ENCODE assay signal across 14 cellular contexts in the genomic region with DNA sequence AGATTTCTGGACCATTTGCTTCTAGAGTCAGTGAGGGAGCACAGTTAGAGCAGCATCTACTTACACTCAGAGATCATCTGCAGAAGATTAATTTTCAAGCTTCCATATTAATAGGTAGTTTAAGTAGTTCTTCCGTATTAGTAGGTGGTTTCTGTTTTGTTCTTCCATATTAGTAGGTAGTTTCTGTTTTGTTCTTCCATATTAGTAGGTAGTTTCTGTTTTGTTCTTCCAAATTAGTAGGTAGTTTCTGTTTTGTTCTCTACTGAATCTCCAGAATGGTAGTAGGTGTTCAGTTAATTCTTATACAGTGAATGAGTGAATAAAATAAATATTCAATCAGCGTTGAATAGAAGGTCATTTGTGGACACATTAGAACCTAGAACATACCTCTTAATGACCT.
DNase-seq lines count a peak whose midpoint lies in the region; ATAC-seq, FAIRE-seq and TF ChIP-seq lines count a peak whose summit lies in the region.
"Had no signal": no experiment of that assay in that cellular context is flagged by ENCODE, and none has a peak within 500 bp of the region (broad histone marks: within the 10 kb centered on the region; RNA-seq: fewer than 3 reads in every experiment).

No MANE protein-coding gene starts in this region.

- peak; percentile 82 for ATAC-seq in GM18868 (IDR thresholded peaks at IDR 0.05; ENCODE audit: unreplicated experiment)
- peak; percentile 76 for ATAC-seq in GM21381 (IDR thresholded peaks at IDR 0.05; ENCODE audit: unreplicated experiment)
- ATAC-seq in HG03045 (IDR thresholded peaks at IDR 0.05; ENCODE audit: unreplicated experiment), result peak; percentile 61
- peak; percentile 81 for ATAC-seq in GM12878
- ATAC-seq in lower lobe of right lung, result no peak
- ATAC-seq: foreskin keratinocyte, right cardiac atrium had no signal

- H2AFZ ChIP-seq in GM12878 (ENCODE audit: control insufficient read depth, low read depth, low read length), result peak overlapping the region; percentile 45

- H3K27ac Mint-ChIP-seq in CD8-positive, alpha-beta memory T cell, result peak overlapping the region in 1 of 8 donors; percentile 17
- H3K27ac Mint-ChIP-seq: activated T-cell treated with anti-CD3 and anti-CD28 coated beads, Interleukin-2, amount 50 U/mL, for 24 hours had no signal

- intact Hi-C loops in GM12878 (cut with micrococcal nuclease; ENCODE audit: unreplicated experiment) (no loop called here), lower lobe of right lung (cut with DNase I) (no loop called here)

- no TSS peak for BruUV-seq in GM12878 (replicated peaks; lab: Mats Ljungman, UMichigan)

- H3K4me3 Mint-ChIP-seq in CD8-positive, alpha-beta memory T cell, result peak overlapping the region in 2 of 7 donors; percentile 1 to 31
- H3K4me3 Mint-ChIP-seq: activated T-cell treated with anti-CD3 and anti-CD28 coated beads, Interleukin-2, amount 50 U/mL, for 24 hours had no signal

- peak; percentile 64 for FAIRE-seq in GM12878 (lab: Jason Lieb, UNC)
- FAIRE-seq: astrocyte, H54 had no signal

- no peaks in the 10 kb centered on the region for H3K79me2 ChIP-seq in GM12878 (ENCODE audit: control insufficient read depth, insufficient read depth, low read length)

- no peaks in the 10 kb centered on the region for H4K20me1 ChIP-seq in GM12878 (ENCODE audit: control insufficient read depth, insufficient read depth)

- TF ChIP-seq CTCF in GM12878 (IDR thresholded peaks at IDR 0.05 in 2 of 3, conservative IDR thresholded peaks at IDR 0.05 in 1 of 3; ENCODE audit: control insufficient read depth in 2 of 3, extremely low read depth in 1 of 3, insufficient read depth in 1 of 3, low read depth in 3 of 3, low read length in 3 of 3) (no peak), lower lobe of right lung (IDR thresholded peaks at IDR 0.05) (no peak)

- H3K27me3 ChIP-seq in GM12878 (replicated peaks in 1 of 2; ENCODE audit: control insufficient read depth in 2 of 2, insufficient read depth in 2 of 2, low read length in 1 of 2) (no peaks in the 10 kb centered on the region), lower lobe of right lung (ENCODE audit: low read depth) (no peaks in the 10 kb centered on the region)
- no peaks in the 10 kb centered on the region for H3K27me3 ChIP-seq in CD8-positive, alpha-beta memory T cell (ENCODE audit: insufficient read depth, low read length, poor library complexity, severe bottlenecking)
- H3K27me3 ChIP-seq: foreskin keratinocyte, SJCRH30 had no signal

- H3K9me3 Mint-ChIP-seq in CD8-positive, alpha-beta memory T cell, result peaks cover 0 to 5% (median 2%) of the 10 kb centered on the region in 5 donors

- H3K4me1 Mint-ChIP-seq in CD8-positive, alpha-beta memory T cell, result peaks cover 27 to 38% (median 35%) of the 10 kb centered on the region in 3 donors

- no peak for DNase-seq in GM12878 (ENCODE audit: low read depth, low spot score)
- no peak for DNase-seq in lower lobe of right lung
- no peak for DNase-seq in CD8-positive, alpha-beta memory T cell
- no peak for DNase-seq in GDM1 (lab: John Stamatoyannopoulos, UW)
- DNase-seq: activated T-cell treated with anti-CD3 and anti-CD28 coated beads, Interleukin-2, amount 50 U/mL, for 24 hours; foreskin keratinocyte; NCI-H1417 treated with DMSO at 0.1 percent for 48 hours; right cardiac atrium; SJCRH30 had no signal

- no peaks in the 10 kb centered on the region for H3K36me3 ChIP-seq in GM12878 (ENCODE audit: control insufficient read depth in 2 of 2, insufficient read depth in 2 of 2, low read length in 1 of 2)
- no peaks in the 10 kb centered on the region for H3K36me3 ChIP-seq in lower lobe of right lung
- no peaks in the 10 kb centered on the region for H3K36me3 ChIP-seq in CD8-positive, alpha-beta memory T cell (ENCODE audit: insufficient read depth, low read length)
- H3K36me3 ChIP-seq: SJCRH30 had no signal

- H3K4me1 ChIP-seq in GM12878 (ENCODE audit: control insufficient read depth, insufficient read depth, low read length) (no peaks in the 10 kb centered on the region), lower lobe of right lung (no peaks in the 10 kb centered on the region)
- no peaks in the 10 kb centered on the region for H3K4me1 ChIP-seq in CD8-positive, alpha-beta memory T cell (ENCODE audit: insufficient read depth, low read length)
- H3K4me1 ChIP-seq: foreskin keratinocyte, SJCRH30 had no signal

- in situ Hi-C loops in GM12878 (cut with MboI), result no loop called here

- RAD21 ChIA-PET in GM12878 (lab: Charles Lee; ENCODE audit: unreplicated experiment), result no interaction called here

- no peak overlapping the region for H3K4me3 ChIP-seq in GM12878
- no peak overlapping the region for H3K4me3 ChIP-seq in lower lobe of right lung
- no peak overlapping the region for H3K4me3 ChIP-seq in CD8-positive, alpha-beta memory T cell (ENCODE audit: low read length)
- H3K4me3 ChIP-seq: SJCRH30 had no signal

- H3K36me3 Mint-ChIP-seq in CD8-positive, alpha-beta memory T cell, result peaks cover 0 to 14% (median 5%) of the 10 kb centered on the region in 3 donors

- no peak overlapping the region for H3K27ac ChIP-seq in GM12878 (ENCODE audit: control insufficient read depth, insufficient read depth)
- H3K27ac ChIP-seq in lower lobe of right lung, result no peak overlapping the region
- no peak overlapping the region for H3K27ac ChIP-seq in CD8-positive, alpha-beta memory T cell (ENCODE audit: low read depth, low read length)
- H3K27ac ChIP-seq: foreskin keratinocyte, SJCRH30 had no signal

- H3K9ac ChIP-seq in GM12878 (ENCODE audit: control insufficient read depth, insufficient read depth, low read length), result no peak overlapping the region

- TF ChIP-seq EP300 in GM12878 (IDR thresholded peaks at IDR 0.05; ENCODE audit: borderline replicate concordance in 1 of 2, control insufficient read depth in 1 of 2, low read depth in 2 of 2, low read length in 2 of 2), result no peak

- CTCF ChIA-PET in GM12878 (lab: Yijun Ruan, JAX), result interaction anchor here (0.9 kb wide), 1 partner anchor 20 kb away, joined by 4 read pairs; no protein-coding TSS in a partner anchor
- CTCF ChIA-PET in CD8-positive, alpha-beta memory T cell (lab: Charles Lee), result no interaction called here

- no peak for TF ChIP-seq RAD21 in GM12878 (IDR thresholded peaks at IDR 0.05; ENCODE audit: insufficient read depth, low read depth, low read length)

- H3K4me2 ChIP-seq in GM12878 (ENCODE audit: control insufficient read depth, insufficient read depth), result no peak overlapping the region

- H3K9me3 ChIP-seq in GM12878 (replicated peaks; ENCODE audit: control insufficient read depth, insufficient read depth, low read length) (no peaks in the 10 kb centered on the region; the same call in 1 of the 3 replicates), lower lobe of right lung (no peaks in the 10 kb centered on the region)
- no peaks in the 10 kb centered on the region for H3K9me3 ChIP-seq in CD8-positive, alpha-beta memory T cell (ENCODE audit: low read length)

- POLR2A ChIA-PET in GM12878 (lab: Charles Lee), result no interaction called here
- POLR2A ChIA-PET in CD8-positive, alpha-beta memory T cell (lab: Charles Lee), result no interaction called here

- H3K27me3 Mint-ChIP-seq in CD8-positive, alpha-beta memory T cell, result no peaks in the 10 kb centered on the region
- H3K27me3 Mint-ChIP-seq: activated T-cell treated with anti-CD3 and anti-CD28 coated beads, Interleukin-2, amount 50 U/mL, for 24 hours had no signal

- no peak for TF ChIP-seq POLR2A in GM12878 (IDR thresholded peaks at IDR 0.05; ENCODE audit: low read depth, low read length)

- 34% methylated on average over 2 of the region's 2 CpGs for WGBS in GM12878 (ENCODE audit: insufficient coverage, insufficient replicate concordance, low lambda C conversion rate, missing lambda C conversion rate)

- SMC1A ChIA-PET in GM12878 (lab: Charles Lee; ENCODE audit: uncharacterized antibody, unreplicated experiment), result interaction anchor here (1.3 kb wide), 1 partner anchor 13 kb away, joined by 3 read pairs; no protein-coding TSS in a partner anchor

TF ChIP-seq in GM12878, 131 proteins besides CTCF, POLR2A, EP300 and RAD21:
- TF ChIP-seq, protein P1, sequence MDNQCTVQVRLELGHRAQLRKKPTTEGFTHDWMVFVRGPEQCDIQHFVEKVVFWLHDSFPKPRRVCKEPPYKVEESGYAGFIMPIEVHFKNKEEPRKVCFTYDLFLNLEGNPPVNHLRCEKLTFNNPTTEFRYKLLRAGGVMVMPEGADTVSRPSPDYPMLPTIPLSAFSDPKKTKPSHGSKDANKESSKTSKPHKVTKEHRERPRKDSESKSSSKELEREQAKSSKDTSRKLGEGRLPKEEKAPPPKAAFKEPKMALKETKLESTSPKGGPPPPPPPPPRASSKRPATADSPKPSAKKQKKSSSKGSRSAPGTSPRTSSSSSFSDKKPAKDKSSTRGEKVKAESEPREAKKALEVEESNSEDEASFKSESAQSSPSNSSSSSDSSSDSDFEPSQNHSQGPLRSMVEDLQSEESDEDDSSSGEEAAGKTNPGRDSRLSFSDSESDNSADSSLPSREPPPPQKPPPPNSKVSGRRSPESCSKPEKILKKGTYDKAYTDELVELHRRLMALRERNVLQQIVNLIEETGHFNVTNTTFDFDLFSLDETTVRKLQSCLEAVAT (IDR thresholded peaks at IDR 0.05), result peak; percentile 67; the same call in 1 of the 2 replicates
- 0 out of 2 replicates have a peak, but pooled peaks have one; percentile 14 for TF ChIP-seq JUNB (IDR thresholded peaks at IDR 0.05)
- TF ChIP-seq, protein P2, sequence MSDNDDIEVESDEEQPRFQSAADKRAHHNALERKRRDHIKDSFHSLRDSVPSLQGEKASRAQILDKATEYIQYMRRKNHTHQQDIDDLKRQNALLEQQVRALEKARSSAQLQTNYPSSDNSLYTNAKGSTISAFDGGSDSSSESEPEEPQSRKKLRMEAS (IDR thresholded peaks at IDR 0.05; ENCODE audit: low read depth, low read length), result no peak

Comparison
In these comparisons a context has a peak if more than half of its experiments do, and no peak if none do; other contexts are left out.
1. ATAC-seq: peak in GM18868 (single experiment), GM21381 (single experiment), HG03045 (single experiment) and GM12878 (single experiment); none in lower lobe of right lung (0 of 2).